In genomic region chr6:109117346-109118035, GRCh38 we compare ENCODE assay signal across 1 cellular context.
A peak's percentile ranks its signal among the peaks of the same experiment; 100 is the strongest.
TF ChIP-seq lines count a peak whose summit lies in the region.

No MANE protein-coding gene starts in this region.

TF ChIP-seq in GM12878, 131 proteins besides CTCF, POLR2A, EP300 and RAD21 (continued from another document and continues in another):
- TF ChIP-seq ZBTB4 (CRISPR knock-in tag; IDR thresholded peaks at IDR 0.05) (no peak), RBBP5 (conservative IDR thresholded peaks at IDR 0.05) (no peak), RELB (IDR thresholded peaks at IDR 0.05; ENCODE audit: low read depth) (peak; percentile 66; the same call in 1 of the 2 replicates), E2F8 (IDR thresholded peaks at IDR 0.05; ENCODE audit: low read depth, partially characterized antibody) (no peak), KAT2A (conservative IDR thresholded peaks at IDR 0.05; ENCODE audit: control insufficient read depth, low read depth, low read length) (no peak), CHD4 (IDR thresholded peaks at IDR 0.05) (no peak), BRCA1 (IDR thresholded peaks at IDR 0.05; ENCODE audit: low read depth, low read length) (no peak), PAX5 (IDR thresholded peaks at IDR 0.05; ENCODE audit: borderline replicate concordance, low read depth, low read length) (peak; percentile 61; the same call in 1 of the 2 replicates), CHD1 (IDR thresholded peaks at IDR 0.05; ENCODE audit: low read depth, low read length) (no peak), MAX (IDR thresholded peaks at IDR 0.05; ENCODE audit: low read depth, low read length) (no peak), SMARCA5 (IDR thresholded peaks at IDR 0.05) (no peak), PRDM15 (CRISPR knock-in tag; IDR thresholded peaks at IDR 0.05) (no peak), SMAD5 (IDR thresholded peaks at IDR 0.05; ENCODE audit: low read depth) (no peak), NR2C2 (IDR thresholded peaks at IDR 0.05; ENCODE audit: borderline replicate concordance, control insufficient read depth, insufficient read length, low read depth) (no peak), SIX5 (IDR thresholded peaks at IDR 0.05; ENCODE audit: low read depth, low read length, severe bottlenecking) (no peak), NKRF (conservative IDR thresholded peaks at IDR 0.05) (no peak), JUNB (IDR thresholded peaks at IDR 0.05) (no peak), SKIL (IDR thresholded peaks at IDR 0.05; ENCODE audit: low read depth, poor library complexity, severe bottlenecking) (peak; percentile 61), SMC3 (IDR thresholded peaks at IDR 0.05; ENCODE audit: borderline replicate concordance, low read length) (no peak), LARP7 (IDR thresholded peaks at IDR 0.05) (no peak), MLLT1 (IDR thresholded peaks at IDR 0.05) (no peak), RFX5 (IDR thresholded peaks at IDR 0.05; ENCODE audit: low read depth, low read length) (no peak), TAF1 (IDR thresholded peaks at IDR 0.05; ENCODE audit: borderline replicate concordance, low read depth, low read length) (no peak), ELK1 (IDR thresholded peaks at IDR 0.05; ENCODE audit: low read depth, low read length) (no peak), PML (IDR thresholded peaks at IDR 0.05; ENCODE audit: low read length) (no peak), NBN (IDR thresholded peaks at IDR 0.05) (peak; percentile 48; the same call in 1 of the 2 replicates), HDAC6 (IDR thresholded peaks at IDR 0.05; ENCODE audit: unreplicated experiment) (no peak), YBX1 (IDR thresholded peaks at IDR 0.05) (no peak), CEBPZ (IDR thresholded peaks at IDR 0.05; ENCODE audit: low read depth, low read length) (no peak), KDM1A (IDR thresholded peaks at IDR 0.05; ENCODE audit: borderline replicate concordance) (no peak), DPF2 (IDR thresholded peaks at IDR 0.05) (peak; percentile 91), ATF7 (IDR thresholded peaks at IDR 0.05; ENCODE audit: low read depth) (peak; percentile 75), ESRRA (IDR thresholded peaks at IDR 0.05; ENCODE audit: low read length) (no peak), CREM (IDR thresholded peaks at IDR 0.05; ENCODE audit: low read depth) (peak; percentile 48), MTA2 (IDR thresholded peaks at IDR 0.05; ENCODE audit: low read depth) (peak; percentile 81), EGR1 (IDR thresholded peaks at IDR 0.05; ENCODE audit: borderline replicate concordance in 1 of 2, low read depth in 2 of 2, low read length in 2 of 2) (no peak)
